15 cellular contexts compared by ENCODE assay signal in genomic region chr13:75633285-75633684, GRCh38. TPM values are rescaled to one million over a fixed set of nuclear protein-coding genes. Genes with fewer than 3 reads are reported as not detected.
DNase-seq lines count a peak whose midpoint lies in the region; ATAC-seq and TF ChIP-seq lines count a peak whose summit lies in the region.
"Had no signal": no experiment of that assay in that cellular context is flagged by ENCODE, and none has a peak within 500 bp of the region (broad histone marks: within the 10 kb centered on the region; RNA-seq: fewer than 3 reads in every experiment).

No MANE protein-coding gene starts in this region.

- H3K4me1 Mint-ChIP-seq in activated naive CD8-positive, alpha-beta T cell (ENCODE audit: low read depth): peaks cover 12% of the 10 kb centered on the region
- peaks cover 7% of the 10 kb centered on the region for H3K4me1 Mint-ChIP-seq in activated naive CD8-positive, alpha-beta T cell treated with anti-CD3 and anti-CD28 coated beads for 36 hours
- H3K4me1 Mint-ChIP-seq in type B pancreatic cell (ENCODE audit: unreplicated experiment): peaks cover 17% of the 10 kb centered on the region

- ATAC-seq in HG02798 (IDR thresholded peaks at IDR 0.05; ENCODE audit: poor library complexity, unreplicated experiment) (no peak), GM21515 (IDR thresholded peaks at IDR 0.05; ENCODE audit: unreplicated experiment) (no peak)
- ATAC-seq: activated CD8-positive, alpha-beta T cell treated with anti-CD3 and anti-CD28 coated beads for 36 hours had no signal

- DNase-seq in activated naive CD8-positive, alpha-beta T cell treated with anti-CD3 and anti-CD28 coated beads for 36 hours: no peak
- DNase-seq in SW480 (ENCODE audit: low spot score) (peak; percentile 4), fibroblast of the aortic adventitia (ENCODE audit: low read depth) (peak; percentile 92), type B pancreatic cell (ENCODE audit: extremely low spot score, unreplicated experiment) (no peak), occipital lobe (lab: John Stamatoyannopoulos, UW) (no peak)
- DNase-seq: activated CD8-positive, alpha-beta T cell treated with anti-CD3 and anti-CD28 coated beads for 36 hours; adrenal gland; AML-193; immature natural killer cell; naive B cell; NCI-H524; stimulated activated CD4-positive, alpha-beta T cell treated with anti-CD3 and anti-CD28 coated beads, Interleukin-15, amount 100 ng/mL, for 24 hours had no signal

- H3K27me3 Mint-ChIP-seq in activated naive CD8-positive, alpha-beta T cell: no peaks in the 10 kb centered on the region
- H3K27me3 Mint-ChIP-seq in activated naive CD8-positive, alpha-beta T cell treated with anti-CD3 and anti-CD28 coated beads for 36 hours: peaks cover 15% of the 10 kb centered on the region
- peaks cover 17% of the 10 kb centered on the region for H3K27me3 Mint-ChIP-seq in type B pancreatic cell

- H3K9me3 Mint-ChIP-seq in activated naive CD8-positive, alpha-beta T cell (ENCODE audit: low read depth): no peaks in the 10 kb centered on the region
- H3K9me3 Mint-ChIP-seq in activated naive CD8-positive, alpha-beta T cell treated with anti-CD3 and anti-CD28 coated beads for 36 hours: no peaks in the 10 kb centered on the region
- H3K9me3 Mint-ChIP-seq in type B pancreatic cell: no peaks in the 10 kb centered on the region
- H3K9me3 Mint-ChIP-seq: activated CD8-positive, alpha-beta T cell treated with anti-CD3 and anti-CD28 coated beads for 36 hours; naive B cell had no signal

- H3K27ac Mint-ChIP-seq in activated naive CD8-positive, alpha-beta T cell: no peak overlapping the region
- H3K27ac Mint-ChIP-seq in activated naive CD8-positive, alpha-beta T cell treated with anti-CD3 and anti-CD28 coated beads for 36 hours: no peak overlapping the region
- H3K27ac Mint-ChIP-seq in type B pancreatic cell: no peak overlapping the region
- H3K27ac Mint-ChIP-seq: activated CD8-positive, alpha-beta T cell treated with anti-CD3 and anti-CD28 coated beads for 36 hours had no signal

- H3K4me3 ChIP-seq in fibroblast of the aortic adventitia (ENCODE audit: low read depth, low read length): peak overlapping the region; percentile 10
- H3K4me3 ChIP-seq: adrenal gland had no signal

- H3K4me3 Mint-ChIP-seq in activated naive CD8-positive, alpha-beta T cell: peak overlapping the region; percentile 43
- no peak overlapping the region for H3K4me3 Mint-ChIP-seq in activated naive CD8-positive, alpha-beta T cell treated with anti-CD3 and anti-CD28 coated beads for 36 hours
- peak overlapping the region; percentile 63 for H3K4me3 Mint-ChIP-seq in type B pancreatic cell
- H3K4me3 Mint-ChIP-seq: activated CD8-positive, alpha-beta T cell treated with anti-CD3 and anti-CD28 coated beads for 36 hours had no signal

- TF ChIP-seq CTCF in fibroblast of the aortic adventitia (IDR thresholded peaks at IDR 0.05; ENCODE audit: insufficient read depth, low read length) (no peak), type B pancreatic cell (conservative IDR thresholded peaks at IDR 0.05) (no peak)

- no peaks in the 10 kb centered on the region for H3K36me3 Mint-ChIP-seq in activated naive CD8-positive, alpha-beta T cell
- peaks cover 2% of the 10 kb centered on the region for H3K36me3 Mint-ChIP-seq in activated naive CD8-positive, alpha-beta T cell treated with anti-CD3 and anti-CD28 coated beads for 36 hours
- H3K36me3 Mint-ChIP-seq in type B pancreatic cell: peaks cover 6% of the 10 kb centered on the region
- H3K36me3 Mint-ChIP-seq: naive B cell had no signal

RNA-seq across cellular contexts. Expression of gene LMO7, which starts 2.8 kb away (rescaled TPM):
- 10 to 100 TPM; 14.1 to 15.7 TPM for total RNA-seq in activated naive CD8-positive, alpha-beta T cell treated with anti-CD3 and anti-CD28 coated beads for 36 hours
- total RNA-seq in fibroblast of the aortic adventitia (ENCODE audit: low replicate concordance): 70.1 and 221 TPM in 2 replicates
- 73.3 and 253 TPM in 2 replicates for total RNA-seq in type B pancreatic cell (ENCODE audit: low replicate concordance)
- 132 TPM for total RNA-seq in occipital lobe

Comparison
In these comparisons a context has a peak if more than half of its experiments do, and no peak if none do; other contexts are left out.
1. DNase-seq: peak in SW480 (single experiment) and fibroblast of the aortic adventitia (single experiment); none in activated naive CD8-positive, alpha-beta T cell treated with anti-CD3 and anti-CD28 coated beads for 36 hours (single experiment), type B pancreatic cell (single experiment) and occipital lobe (single experiment).